Comparison of ENCODE assay signal across 21 cellular contexts in the genomic region with DNA sequence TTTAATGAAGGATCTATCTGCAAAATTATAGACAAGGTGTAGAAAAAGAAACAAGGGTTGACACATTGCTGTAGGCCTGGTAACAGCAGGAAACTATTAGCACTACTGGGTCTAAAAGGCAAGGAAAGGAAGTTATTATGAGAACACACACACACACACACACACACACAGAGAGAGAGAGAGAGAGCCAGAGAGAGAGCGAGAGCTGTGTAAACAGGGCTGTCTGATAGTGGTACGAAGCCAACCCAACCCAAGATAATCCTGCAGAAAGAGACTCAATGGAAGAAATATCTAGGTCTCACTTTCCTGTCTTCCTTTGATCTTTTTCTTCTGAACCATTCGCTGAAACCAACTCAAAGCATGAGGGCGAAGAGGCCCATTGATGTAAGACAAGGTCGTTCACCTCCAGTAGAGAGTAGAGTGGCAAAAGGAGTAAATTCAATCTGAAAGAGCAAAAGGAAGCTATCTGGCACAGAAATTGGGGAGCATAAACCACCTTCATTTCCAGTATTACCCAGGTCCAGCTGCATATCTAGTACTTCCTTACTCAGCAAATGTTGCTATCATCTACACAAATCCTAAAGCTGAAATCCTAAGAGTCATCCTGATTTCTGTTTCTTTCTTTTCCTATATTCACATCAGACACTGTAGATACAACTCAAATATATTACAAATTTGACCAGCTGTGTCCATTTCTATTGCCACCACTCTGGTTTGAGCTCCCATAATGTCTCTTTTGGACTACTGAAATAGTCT.
DNase-seq lines count a peak whose midpoint lies in the region; ATAC-seq and TF ChIP-seq lines count a peak whose summit lies in the region.
"Had no signal": no experiment of that assay in that cellular context is flagged by ENCODE, and none has a peak within 500 bp of the region (broad histone marks: within the 10 kb centered on the region; RNA-seq: fewer than 3 reads in every experiment).

No MANE protein-coding gene starts in this region.

- peak; percentile 21 to 60 (median 48) for ATAC-seq in natural killer cell
- no peak for ATAC-seq in natural killer cell treated with Interleukin-12 subunit alpha and Interleukin-12 subunit beta and Interleukin-15 and Interleukin-18, amount 100 ng/mL, for 72 hours
- peak; percentile 14 for ATAC-seq in upper lobe of right lung
- ATAC-seq in left lobe of liver: no peak
- ATAC-seq: Panc1 had no signal

- H3K9me2 ChIP-seq in Loucy (replicated peaks; ENCODE audit: low read depth, low read length): no peaks in the 10 kb centered on the region
- no peaks in the 10 kb centered on the region for H3K9me2 ChIP-seq in hepatocyte (replicated peaks; ENCODE audit: insufficient read depth)

- peaks cover 0 to 2% of the 10 kb centered on the region in 2 donors for H3K9me3 Mint-ChIP-seq in natural killer cell
- peaks cover 4% of the 10 kb centered on the region for H3K9me3 Mint-ChIP-seq in natural killer cell treated with Interleukin-12 subunit alpha and Interleukin-12 subunit beta and Interleukin-15 and Interleukin-18, amount 100 ng/mL, for 72 hours
- H3K9me3 Mint-ChIP-seq: H9 had no signal

- no peaks in the 10 kb centered on the region for H3K36me3 Mint-ChIP-seq in natural killer cell
- no peaks in the 10 kb centered on the region for H3K36me3 Mint-ChIP-seq in natural killer cell treated with Interleukin-12 subunit alpha and Interleukin-12 subunit beta and Interleukin-15 and Interleukin-18, amount 100 ng/mL, for 72 hours
- H3K36me3 Mint-ChIP-seq: CD4-positive, CD25-positive, alpha-beta regulatory T cell had no signal

- no peak overlapping the region for H3K4me3 Mint-ChIP-seq in natural killer cell
- H3K4me3 Mint-ChIP-seq in natural killer cell treated with Interleukin-12 subunit alpha and Interleukin-12 subunit beta and Interleukin-15 and Interleukin-18, amount 100 ng/mL, for 72 hours: no peak overlapping the region
- H3K4me3 Mint-ChIP-seq: CD4-positive, CD25-positive, alpha-beta regulatory T cell; H9 had no signal

- H3K27ac Mint-ChIP-seq in natural killer cell: peak overlapping the region; percentile 7 to 14
- H3K27ac Mint-ChIP-seq in natural killer cell treated with Interleukin-12 subunit alpha and Interleukin-12 subunit beta and Interleukin-15 and Interleukin-18, amount 100 ng/mL, for 72 hours: no peak overlapping the region
- H3K27ac Mint-ChIP-seq: H9 had no signal

- no peaks in the 10 kb centered on the region for H3F3A ChIP-seq in Loucy (ENCODE audit: low read depth)

- H3K79me2 ChIP-seq in Loucy (ENCODE audit: insufficient read depth, low read length) (no peaks in the 10 kb centered on the region), hepatocyte (no peaks in the 10 kb centered on the region)

- no peak overlapping the region for H3K4me3 ChIP-seq in Loucy (ENCODE audit: low read length, poor library complexity, severe bottlenecking)
- H3K4me3 ChIP-seq in hepatocyte: no peak overlapping the region
- no peak overlapping the region for H3K4me3 ChIP-seq in upper lobe of right lung
- H3K4me3 ChIP-seq: GM23248, MG63 had no signal

- H3K9ac ChIP-seq in Loucy (ENCODE audit: low read depth, low read length, poor library complexity, severe bottlenecking): no peak overlapping the region
- H3K9ac ChIP-seq: GM23248 had no signal

- intact Hi-C loops in natural killer cell (cut with micrococcal nuclease): no loop called here
- intact Hi-C loops in upper lobe of right lung (cut with DNase I): no loop called here

- H3K27ac ChIP-seq in hepatocyte: peak overlapping the region; percentile 32
- no peak overlapping the region for H3K27ac ChIP-seq in upper lobe of right lung
- H3K27ac ChIP-seq: GM23248 had no signal

- H4K20me1 ChIP-seq in Loucy (ENCODE audit: insufficient read depth, low read length, poor library complexity, severe bottlenecking) (no peaks in the 10 kb centered on the region), hepatocyte (ENCODE audit: insufficient read depth, poor library complexity, severe bottlenecking) (no peaks in the 10 kb centered on the region)

- TF ChIP-seq CTCF in natural killer cell (IDR thresholded peaks at IDR 0.05) (no peak), Loucy (conservative IDR thresholded peaks at IDR 0.05; ENCODE audit: low read length) (no peak), hepatocyte (IDR thresholded peaks at IDR 0.05; ENCODE audit: poor library complexity) (no peak), upper lobe of right lung (IDR thresholded peaks at IDR 0.05) (no peak)

- WGBS in hepatocyte (ENCODE audit: low lambda C conversion rate, missing lambda C conversion rate): 56% methylated on average over 5 of the region's 5 CpGs

- peaks cover 10% of the 10 kb centered on the region in 2 donors for H3K4me1 Mint-ChIP-seq in natural killer cell
- peaks cover 9 to 10% of the 10 kb centered on the region in 2 donors for H3K4me1 Mint-ChIP-seq in natural killer cell treated with Interleukin-12 subunit alpha and Interleukin-12 subunit beta and Interleukin-15 and Interleukin-18, amount 100 ng/mL, for 72 hours (ENCODE audit: low read depth in 2 of 2)
- H3K4me1 Mint-ChIP-seq: H9 had no signal

- H3K4me2 ChIP-seq in Loucy (ENCODE audit: low read depth, low read length, poor library complexity, severe bottlenecking) (peak overlapping the region; percentile 47), hepatocyte (no peak overlapping the region)

- H3K36me3 ChIP-seq in Loucy (ENCODE audit: insufficient read depth, low read length) (no peaks in the 10 kb centered on the region), hepatocyte (replicated peaks; ENCODE audit: insufficient read depth, low read depth) (no peaks in the 10 kb centered on the region), upper lobe of right lung (no peaks in the 10 kb centered on the region)
- H3K36me3 ChIP-seq: MG63 had no signal

- no peaks in the 10 kb centered on the region for H3K27me3 Mint-ChIP-seq in natural killer cell (ENCODE audit: low read depth in 2 of 2)
- H3K27me3 Mint-ChIP-seq in natural killer cell treated with Interleukin-12 subunit alpha and Interleukin-12 subunit beta and Interleukin-15 and Interleukin-18, amount 100 ng/mL, for 72 hours: no peaks in the 10 kb centered on the region
- H3K27me3 Mint-ChIP-seq: CD4-positive, CD25-positive, alpha-beta regulatory T cell had no signal

- no peaks in the 10 kb centered on the region for H3K27me3 ChIP-seq in Loucy (ENCODE audit: insufficient read depth, low read length, poor library complexity, severe bottlenecking)
- no peaks in the 10 kb centered on the region for H3K27me3 ChIP-seq in hepatocyte
- no peaks in the 10 kb centered on the region for H3K27me3 ChIP-seq in upper lobe of right lung
- H3K27me3 ChIP-seq: MG63 had no signal

- no peaks in the 10 kb centered on the region for H3K9me3 ChIP-seq in Loucy (ENCODE audit: insufficient read depth, low read depth, low read length)
- no peaks in the 10 kb centered on the region for H3K9me3 ChIP-seq in hepatocyte (ENCODE audit: low read depth)
- H3K9me3 ChIP-seq in upper lobe of right lung: no peaks in the 10 kb centered on the region
- H3K9me3 ChIP-seq: Caco-2, MG63 had no signal

- peaks cover 13% of the 10 kb centered on the region for H3K4me1 ChIP-seq in Loucy (ENCODE audit: insufficient read depth, low read length, poor library complexity, severe bottlenecking)
- peaks cover 3% of the 10 kb centered on the region for H3K4me1 ChIP-seq in hepatocyte (ENCODE audit: insufficient read depth)
- H3K4me1 ChIP-seq in upper lobe of right lung: no peaks in the 10 kb centered on the region
- H3K4me1 ChIP-seq: Caco-2 had no signal

- no peak overlapping the region for H2AFZ ChIP-seq in Loucy (ENCODE audit: low read length)
- no peak overlapping the region for H2AFZ ChIP-seq in hepatocyte
- H2AFZ ChIP-seq: GM23248 had no signal

- DNase-seq in natural killer cell (no peak), hepatocyte (ENCODE audit: low spot score) (peak; percentile 50), upper lobe of right lung (no peak), germinal center (ENCODE audit: low spot score) (no peak), left lobe of liver (ENCODE audit: low spot score) (no peak)
- no peak for DNase-seq in natural killer cell treated with Interleukin-12 subunit alpha and Interleukin-12 subunit beta and Interleukin-15 and Interleukin-18, amount 100 ng/mL, for 72 hours (ENCODE audit: low spot score)
- no peak for DNase-seq in activated CD8-positive, alpha-beta memory T cell treated with anti-CD3 and anti-CD28 coated beads, Interleukin-2, amount 50 U/mL, for 48 hours
- DNase-seq: Caco-2, DMS 273 treated with DMSO at 0.1 percent for 48 hours, GM23248, H9, IMR-90, Kasumi-1, MG63, NCI-H1417 treated with DMSO at 0.1 percent for 48 hours, NCI-H187, NCI-H510A, NCI-H748 treated with DMSO at 0.1 percent for 48 hours had no signal

Comparison
In these comparisons a context has a peak if more than half of its experiments do, and no peak if none do; other contexts are left out.
1. ATAC-seq: peak in natural killer cell (3 of 3) and upper lobe of right lung (single experiment); none in natural killer cell treated with Interleukin-12 subunit alpha and Interleukin-12 subunit beta and Interleukin-15 and Interleukin-18, amount 100 ng/mL, for 72 hours (0 of 2) and left lobe of liver (single experiment).
2. H3K27ac Mint-ChIP-seq: peak in natural killer cell (2 of 2); none in natural killer cell treated with Interleukin-12 subunit alpha and Interleukin-12 subunit beta and Interleukin-15 and Interleukin-18, amount 100 ng/mL, for 72 hours (0 of 2).